Comparison of ENCODE assay signal across 31 cellular contexts in genomic region chr17:55654015-55654414, GRCh38.
"Had no signal": no experiment of that assay in that cellular context is flagged by ENCODE, and none has a peak within 500 bp of the region (broad histone marks: within the 10 kb centered on the region; RNA-seq: fewer than 3 reads in every experiment).

No MANE protein-coding gene starts in this region.

- ATAC-seq: activated CD4-positive, alpha-beta T cell treated with anti-CD3 and anti-CD28 coated beads for 36 hours; activated CD4-positive, CD25-positive, alpha-beta regulatory T cell treated with anti-CD3 and anti-CD28 coated beads, Interleukin-2, amount 50 U/mL, for 24 hours; activated CD8-positive, alpha-beta memory T cell treated with anti-CD3 and anti-CD28 coated beads, Interleukin-2, amount 10 ng/mL, durations not matched to agents 7 days and 5 days; activated CD8-positive, alpha-beta T cell treated with anti-CD3 and anti-CD28 coated beads, Interleukin-2, amount 10 ng/mL, durations not matched to agents 7 days and 5 days; activated naive CD8-positive, alpha-beta T cell treated with anti-CD3 and anti-CD28 coated beads, Interleukin-2, amount 50 U/mL, for 24 hours; body of pancreas; WTC11 had no signal

- H3K9me3 ChIP-seq: body of pancreas, breast epithelium had no signal

- H3K27ac ChIP-seq: body of pancreas, brain microvascular endothelial cell, breast epithelium, WERI-Rb-1 had no signal

- H3K4me3 ChIP-seq: body of pancreas, breast epithelium had no signal

- DNase-seq: activated CD4-positive, alpha-beta memory T cell treated with anti-CD3 and anti-CD28 coated beads, Interleukin-2, amount 10 ng/mL, durations not matched to agents 7 days and 5 days; activated CD4-positive, alpha-beta T cell treated with anti-CD3 and anti-CD28 coated beads for 1 hour; activated CD4-positive, alpha-beta T cell treated with anti-CD3 and anti-CD28 coated beads for 36 hours; activated CD4-positive, alpha-beta T cell treated with anti-CD3 and anti-CD28 coated beads for 48 hours; activated CD4-positive, alpha-beta T cell treated with anti-CD3 and anti-CD28 coated beads, Interleukin-2, amount 10 ng/mL, durations not matched to agents 7 days and 5 days; activated CD4-positive, alpha-beta T cell treated with anti-CD3 and anti-CD28 coated beads, Interleukin-2, amount 50 U/mL, for 48 hours; activated CD4-positive, CD25-positive, alpha-beta regulatory T cell; activated CD8-positive, alpha-beta memory T cell treated with anti-CD3 and anti-CD28 coated beads for 24 hours; activated CD8-positive, alpha-beta memory T cell treated with anti-CD3 and anti-CD28 coated beads, Interleukin-2, amount 10 ng/mL, durations not matched to agents 7 days and 5 days; activated CD8-positive, alpha-beta memory T cell treated with anti-CD3 and anti-CD28 coated beads, Interleukin-2, amount 50 U/mL, for 48 hours; activated CD8-positive, alpha-beta T cell treated with anti-CD3 and anti-CD28 coated beads, Interleukin-2, amount 10 ng/mL, durations not matched to agents 7 days and 5 days; activated effector memory CD4-positive, alpha-beta T cell treated with Interleukin-2 at 50 U/mL for 16 hours; activated gamma-delta T cell; activated naive CD4-positive, alpha-beta T cell treated with anti-CD3 and anti-CD28 coated beads, Interleukin-2, amount 10 ng/mL, durations not matched to agents 7 days and 5 days; activated naive CD4-positive, alpha-beta T cell treated with Interleukin-2 at 50 U/mL for 16 hours; activated naive CD8-positive, alpha-beta T cell treated with anti-CD3 and anti-CD28 coated beads, Interleukin-2, amount 10 ng/mL, durations not matched to agents 7 days and 5 days; activated naive CD8-positive, alpha-beta T cell treated with anti-CD3 and anti-CD28 coated beads, Interleukin-2, amount 50 U/mL, for 24 hours; activated T-cell treated with anti-CD3 and anti-CD28 coated beads, Interleukin-2, amount 50 U/mL, for 24 hours; activated T-cell treated with anti-CD3 and anti-CD28 coated beads, Interleukin-2, amount 50 U/mL, for 48 hours; amniotic stem cell; aorta; body of pancreas; brain microvascular endothelial cell; central memory CD4-positive, alpha-beta T cell; T-helper 1 cell; T-helper 2 cell; T-helper 9 cell; WERI-Rb-1 had no signal

- H3K27me3 ChIP-seq: body of pancreas, brain microvascular endothelial cell, breast epithelium had no signal

- H3K36me3 ChIP-seq: brain microvascular endothelial cell, breast epithelium, WERI-Rb-1 had no signal

- H3K4me1 ChIP-seq: body of pancreas, breast epithelium had no signal
